Comparison of ENCODE assay signal across 1 cellular context in the genomic region with DNA sequence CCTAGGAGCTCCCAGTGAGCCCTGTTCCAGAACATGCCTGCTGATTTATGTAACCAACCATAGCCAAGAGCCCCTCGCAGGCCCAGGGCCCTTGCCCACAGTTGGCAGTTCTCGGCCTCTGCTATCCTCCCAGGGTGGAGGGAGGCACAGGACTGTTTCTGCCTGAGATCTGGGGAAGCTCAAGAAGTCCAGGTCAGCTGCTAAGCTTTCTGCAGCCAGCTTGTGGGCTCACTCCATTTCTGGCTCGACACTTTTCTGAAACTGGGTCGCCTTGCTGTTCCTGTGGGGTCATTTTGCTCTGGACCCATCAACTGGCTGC.
TF ChIP-seq lines count a peak whose summit lies in the region.

No MANE protein-coding gene starts in this region.

TF ChIP-seq in liver, 16 proteins besides CTCF, POLR2A, EP300 and RAD21 (continued from another document):
- TF ChIP-seq, protein P1, sequence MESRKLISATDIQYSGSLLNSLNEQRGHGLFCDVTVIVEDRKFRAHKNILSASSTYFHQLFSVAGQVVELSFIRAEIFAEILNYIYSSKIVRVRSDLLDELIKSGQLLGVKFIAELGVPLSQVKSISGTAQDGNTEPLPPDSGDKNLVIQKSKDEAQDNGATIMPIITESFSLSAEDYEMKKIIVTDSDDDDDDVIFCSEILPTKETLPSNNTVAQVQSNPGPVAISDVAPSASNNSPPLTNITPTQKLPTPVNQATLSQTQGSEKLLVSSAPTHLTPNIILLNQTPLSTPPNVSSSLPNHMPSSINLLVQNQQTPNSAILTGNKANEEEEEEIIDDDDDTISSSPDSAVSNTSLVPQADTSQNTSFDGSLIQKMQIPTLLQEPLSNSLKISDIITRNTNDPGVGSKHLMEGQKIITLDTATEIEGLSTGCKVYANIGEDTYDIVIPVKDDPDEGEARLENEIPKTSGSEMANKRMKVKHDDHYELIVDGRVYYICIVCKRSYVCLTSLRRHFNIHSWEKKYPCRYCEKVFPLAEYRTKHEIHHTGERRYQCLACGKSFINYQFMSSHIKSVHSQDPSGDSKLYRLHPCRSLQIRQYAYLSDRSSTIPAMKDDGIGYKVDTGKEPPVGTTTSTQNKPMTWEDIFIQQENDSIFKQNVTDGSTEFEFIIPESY (IDR thresholded peaks at IDR 0.05) = no peak
- TF ChIP-seq FOXA1 (IDR thresholded peaks at IDR 0.05) = no peak
